8 cellular contexts compared by ENCODE assay signal in the genomic region with DNA sequence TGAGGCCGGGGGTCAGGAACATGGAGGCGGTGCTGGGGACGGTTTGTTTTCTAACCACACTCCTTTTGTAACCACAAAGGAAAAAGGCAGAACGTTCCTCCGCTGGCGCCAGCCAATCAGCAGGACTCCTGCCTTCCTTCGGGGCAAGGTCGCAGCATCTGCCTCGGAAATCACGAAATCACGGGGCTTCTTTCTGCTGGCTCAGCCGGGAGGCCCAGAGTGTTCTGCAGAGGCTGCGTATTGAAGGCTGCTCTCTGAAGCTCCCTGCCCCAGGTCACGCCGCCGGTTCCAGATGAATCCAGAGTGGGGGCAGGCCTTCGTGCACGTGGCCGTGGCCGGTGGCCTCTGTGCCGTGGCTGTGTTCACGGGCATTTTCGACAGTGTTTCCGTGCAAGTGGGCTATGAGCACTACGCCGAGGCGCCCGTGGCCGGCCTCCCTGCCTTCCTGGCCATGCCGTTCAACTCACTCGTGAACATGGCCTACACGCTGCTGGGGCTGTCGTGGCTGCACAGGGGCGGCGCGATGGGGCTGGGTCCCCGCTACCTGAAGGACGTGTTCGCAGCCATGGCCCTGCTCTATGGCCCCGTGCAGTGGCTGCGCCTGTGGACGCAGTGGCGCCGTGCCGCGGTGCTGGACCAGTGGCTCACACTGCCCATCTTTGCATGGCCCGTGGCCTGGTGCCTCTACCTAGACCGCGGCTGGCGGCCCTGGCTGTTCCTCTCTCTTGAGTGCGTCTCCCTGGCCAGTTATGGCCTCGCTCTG. TPM values are rescaled to one million over a fixed set of nuclear protein-coding genes. Genes with fewer than 3 reads are reported as not detected.
DNase-seq lines count a peak whose midpoint lies in the region; ATAC-seq, FAIRE-seq and TF ChIP-seq lines count a peak whose summit lies in the region.

No MANE protein-coding gene starts in this region.

- H3K79me2 ChIP-seq in H9 (ENCODE audit: insufficient read depth, low read length): no peaks in the 10 kb centered on the region

- H3K27ac ChIP-seq in H9 (ENCODE audit: insufficient read length, low read depth, low read length): no peak overlapping the region

- no peak overlapping the region for H4K5ac ChIP-seq in H9 (ENCODE audit: insufficient read length, low read depth, low read length)

- H3K4ac ChIP-seq in H9 (ENCODE audit: low read depth, low read length): no peak overlapping the region

- no peak overlapping the region for H2AK5ac ChIP-seq in H9 (ENCODE audit: insufficient read length, low read length)

- no peaks in the 10 kb centered on the region for H3K4me1 ChIP-seq in H9 (ENCODE audit: insufficient read depth, low read length)

- H3K18ac ChIP-seq in H9 (ENCODE audit: insufficient read length, low read depth, low read length): no peak overlapping the region

- H2BK20ac ChIP-seq in H9 (ENCODE audit: low read depth, low read length, poor library complexity, severe bottlenecking): no peak overlapping the region

- no peak overlapping the region for H3T11ph ChIP-seq in H9 (ENCODE audit: low read length)

- H3K27me3 ChIP-seq in H9 (ENCODE audit: insufficient read depth, low read length): no peaks in the 10 kb centered on the region

- H3K4me2 ChIP-seq in H9 (ENCODE audit: insufficient read depth, insufficient read length, low read length): no peak overlapping the region

- no peak overlapping the region for H2BK15ac ChIP-seq in H9 (ENCODE audit: low read depth, low read length)

- no peak overlapping the region for H3K9ac ChIP-seq in H9 (ENCODE audit: extremely low read depth, insufficient read length, low read length)

- peaks cover 40 to 46% of the 10 kb centered on the region in 2 experiments for H3K9me3 Mint-ChIP-seq in H9

- no peak overlapping the region for H2BK12ac ChIP-seq in H9 (ENCODE audit: insufficient read length, low read depth, low read length)

- peaks cover 7 to 10% (median 8%) of the 10 kb centered on the region in 3 experiments; a peak in 6 of 7 replicates for H3K36me3 Mint-ChIP-seq in H9 (ENCODE audit: insufficient read depth in 1 of 3, low read depth in 3 of 3)

- peaks cover 2% of the 10 kb centered on the region for H3K27me3 Mint-ChIP-seq in H9 (ENCODE audit: low read depth)

- TF ChIP-seq CTCF in H9 (conservative IDR thresholded peaks at IDR 0.05): no peak

- H3K56ac ChIP-seq in H9 (ENCODE audit: insufficient read length, low read depth, low read length): no peak overlapping the region

- no peak overlapping the region for H3K23ac ChIP-seq in H9 (ENCODE audit: insufficient read length, low read depth, low read length)

- H4K8ac ChIP-seq in H9 (replicated peaks; ENCODE audit: insufficient read length, low read depth, low read length): no peak overlapping the region

- no peak for ATAC-seq in GM21825 (IDR thresholded peaks at IDR 0.05; ENCODE audit: unreplicated experiment)

- peak overlapping the region in 2 of 3 experiments; percentile 8 to 24; a peak in 2 of 7 replicates for H3K27ac Mint-ChIP-seq in H9

- H3K79me1 ChIP-seq in H9 (ENCODE audit: insufficient read depth, low read depth, low read length, poor library complexity, severe bottlenecking): no peaks in the 10 kb centered on the region

- WGBS in H9 (ENCODE audit: extremely low coverage, insufficient read length, low lambda C conversion rate): no CpG with 5 or more reads among the region's 52 CpGs

- peaks cover 12% of the 10 kb centered on the region for H3K9me3 ChIP-seq in H9 (ENCODE audit: control insufficient read depth, low read depth, low read length)

- no peak overlapping the region for H2AFZ ChIP-seq in H9 (ENCODE audit: low read length)

- no peak overlapping the region for H4K91ac ChIP-seq in H9 (ENCODE audit: insufficient read length, low read depth, low read length)

- H4K20me1 ChIP-seq in H9 (ENCODE audit: control insufficient read depth, insufficient read depth, insufficient read length): no peaks in the 10 kb centered on the region

- FAIRE-seq in H54 (lab: Jason Lieb, UNC): no peak

- no peak for TF ChIP-seq POLR2A in H54 (IDR thresholded peaks at IDR 0.05; ENCODE audit: low read depth, low read length)

- no peak overlapping the region for H3K14ac ChIP-seq in H9 (ENCODE audit: insufficient read depth, low read length)

- H3K23me2 ChIP-seq in H9 (ENCODE audit: insufficient read length, low read depth, low read length, poor library complexity, severe bottlenecking): no peaks in the 10 kb centered on the region

- H3K4me1 Mint-ChIP-seq in H9: peaks cover 0 to 10% of the 10 kb centered on the region in 2 experiments; a peak in 2 of 4 replicates

- no peak overlapping the region for H3K4me3 Mint-ChIP-seq in H9

- DNase-seq in H9 (no peak), fibroblast of gingiva (ENCODE audit: low read depth) (peak; percentile 74), midbrain (lab: John Stamatoyannopoulos, UW) (no peak), H54 (ENCODE audit: insufficient read length, low spot score) (no peak), NCI-H748 (lab: John Stamatoyannopoulos, UW; ENCODE audit: unreplicated experiment) (no peak)
- DNase-seq in activated CD4-positive, alpha-beta T cell treated with anti-CD3 and anti-CD28 coated beads for 1 hour: peak; percentile 46
- peak; percentile 77 for DNase-seq in stimulated activated CD4-positive, alpha-beta T cell treated with anti-CD3 and anti-CD28 coated beads, Interleukin-1b, Interleukin-23, amount 100 ng/mL, for 48 hours

- no peak overlapping the region for H2BK5ac ChIP-seq in H9 (ENCODE audit: insufficient read length, low read length)

- H2BK120ac ChIP-seq in H9 (ENCODE audit: low read depth, low read length, poor library complexity, severe bottlenecking): no peak overlapping the region

RNA-seq across cellular contexts. Expression of gene TMEM187, which starts 9.4 kb away (rescaled TPM):
- 1.9 and 2.7 TPM in 2 replicates for total RNA-seq in H9 (2021)

RNA-seq across cellular contexts. Expression of gene HCFC1, which starts 10.3 kb away (rescaled TPM):
- total RNA-seq in H9 (2021): 137 and 144 TPM in 2 replicates

RNA-seq across cellular contexts. Expression of gene RENBP, which starts 37.5 kb away (rescaled TPM):
- 7.1 and 8.4 TPM in 2 replicates for total RNA-seq in H9 (2021)

RNA-seq across cellular contexts. Expression of gene IRAK1, which starts 37.8 kb away (rescaled TPM):
- 85.3 and 98.4 TPM in 2 replicates for total RNA-seq in H9 (2021)

RNA-seq across cellular contexts. Expression of gene NAA10, which starts 47.1 kb away (rescaled TPM):
- 101 and 103 TPM in 2 replicates for total RNA-seq in H9 (2021)

Comparison
In these comparisons a context has a peak if more than half of its experiments do, and no peak if none do; other contexts are left out.
1. DNase-seq: peak in activated CD4-positive, alpha-beta T cell treated with anti-CD3 and anti-CD28 coated beads for 1 hour (single experiment), fibroblast of gingiva (single experiment) and stimulated activated CD4-positive, alpha-beta T cell treated with anti-CD3 and anti-CD28 coated beads, Interleukin-1b, Interleukin-23, amount 100 ng/mL, for 48 hours (single experiment); none in H9 (single experiment), midbrain (single experiment), H54 (single experiment) and NCI-H748 (single experiment).